1 cellular context compared by ENCODE assay signal in genomic region chr10:27099916-27100799, GRCh38.
TF ChIP-seq lines count a peak whose summit lies in the region.

Gene ANKRD26 (minus strand): TSS chr10:27100494. CDS start chr10:27100326, 168 bp downstream.

TF ChIP-seq in K562, 482 proteins besides CTCF, POLR2A, EP300 and RAD21 (continued from another document and continues in another):
- TF ChIP-seq, protein P1, sequence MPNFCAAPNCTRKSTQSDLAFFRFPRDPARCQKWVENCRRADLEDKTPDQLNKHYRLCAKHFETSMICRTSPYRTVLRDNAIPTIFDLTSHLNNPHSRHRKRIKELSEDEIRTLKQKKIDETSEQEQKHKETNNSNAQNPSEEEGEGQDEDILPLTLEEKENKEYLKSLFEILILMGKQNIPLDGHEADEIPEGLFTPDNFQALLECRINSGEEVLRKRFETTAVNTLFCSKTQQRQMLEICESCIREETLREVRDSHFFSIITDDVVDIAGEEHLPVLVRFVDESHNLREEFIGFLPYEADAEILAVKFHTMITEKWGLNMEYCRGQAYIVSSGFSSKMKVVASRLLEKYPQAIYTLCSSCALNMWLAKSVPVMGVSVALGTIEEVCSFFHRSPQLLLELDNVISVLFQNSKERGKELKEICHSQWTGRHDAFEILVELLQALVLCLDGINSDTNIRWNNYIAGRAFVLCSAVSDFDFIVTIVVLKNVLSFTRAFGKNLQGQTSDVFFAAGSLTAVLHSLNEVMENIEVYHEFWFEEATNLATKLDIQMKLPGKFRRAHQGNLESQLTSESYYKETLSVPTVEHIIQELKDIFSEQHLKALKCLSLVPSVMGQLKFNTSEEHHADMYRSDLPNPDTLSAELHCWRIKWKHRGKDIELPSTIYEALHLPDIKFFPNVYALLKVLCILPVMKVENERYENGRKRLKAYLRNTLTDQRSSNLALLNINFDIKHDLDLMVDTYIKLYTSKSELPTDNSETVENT (CRISPR knock-in tag; IDR thresholded peaks at IDR 0.05): no peak
- no peak for TF ChIP-seq ZBTB26 (CRISPR knock-in tag; IDR thresholded peaks at IDR 0.05)
- TF ChIP-seq RFX1 (IDR thresholded peaks at IDR 0.05): peak; percentile 53
- TF ChIP-seq NR4A1 (CRISPR knock-in tag; IDR thresholded peaks at IDR 0.05): no peak
- no peak for TF ChIP-seq NR4A1 (tag; IDR thresholded peaks at IDR 0.05)
- TF ChIP-seq ZNF140 (CRISPR knock-in tag; IDR thresholded peaks at IDR 0.05): no peak
- no peak for TF ChIP-seq ZC3H8 (IDR thresholded peaks at IDR 0.05)
- no peak for TF ChIP-seq GTF2E2 (tag; IDR thresholded peaks at IDR 0.05)
- TF ChIP-seq BACH1 (tag; IDR thresholded peaks at IDR 0.05): no peak
- TF ChIP-seq SMARCC2 (IDR thresholded peaks at IDR 0.05; ENCODE audit: low read depth): no peak
- TF ChIP-seq ZFP36 (IDR thresholded peaks at IDR 0.05; ENCODE audit: low read depth, low read length, partially characterized antibody): no peak
- TF ChIP-seq VEZF1 (CRISPR knock-in tag; IDR thresholded peaks at IDR 0.05): peak; percentile 90
- TF ChIP-seq TARDBP (IDR thresholded peaks at IDR 0.05): no peak
- TF ChIP-seq TCF15 (CRISPR knock-in tag; IDR thresholded peaks at IDR 0.05): no peak
- 0 out of 2 replicates have a peak, but pooled peaks have one; percentile 10 for TF ChIP-seq SOX6 (IDR thresholded peaks at IDR 0.05)
- TF ChIP-seq SAP30 (IDR thresholded peaks at IDR 0.05; ENCODE audit: borderline replicate concordance, insufficient read depth, low read depth, low read length, poor library complexity, severe bottlenecking): no peak
- no peak for TF ChIP-seq CHD4 (IDR thresholded peaks at IDR 0.05; ENCODE audit: insufficient read depth, insufficient replicate concordance, low read depth, low read length, poor library complexity, severe bottlenecking)
- no peak for TF ChIP-seq ARNT (IDR thresholded peaks at IDR 0.05)
- no peak for TF ChIP-seq E2F3 (CRISPR knock-in tag; IDR thresholded peaks at IDR 0.05)
- TF ChIP-seq NCOR1 (IDR thresholded peaks at IDR 0.05): no peak
- TF ChIP-seq MBD1 (CRISPR knock-in tag; IDR thresholded peaks at IDR 0.05): no peak
- TF ChIP-seq ZNF146 (CRISPR knock-in tag; IDR thresholded peaks at IDR 0.05; ENCODE audit: unreplicated experiment): no peak
- TF ChIP-seq ZNF76 (CRISPR knock-in tag; IDR thresholded peaks at IDR 0.05; ENCODE audit: borderline replicate concordance): no peak
- no peak for TF ChIP-seq FUS (optimal IDR thresholded peaks at IDR 0.05; ENCODE audit: low read depth, low read length)
- no peak for TF ChIP-seq ZNF79 (CRISPR knock-in tag; IDR thresholded peaks at IDR 0.05; ENCODE audit: low read depth)
- TF ChIP-seq, protein P2, sequence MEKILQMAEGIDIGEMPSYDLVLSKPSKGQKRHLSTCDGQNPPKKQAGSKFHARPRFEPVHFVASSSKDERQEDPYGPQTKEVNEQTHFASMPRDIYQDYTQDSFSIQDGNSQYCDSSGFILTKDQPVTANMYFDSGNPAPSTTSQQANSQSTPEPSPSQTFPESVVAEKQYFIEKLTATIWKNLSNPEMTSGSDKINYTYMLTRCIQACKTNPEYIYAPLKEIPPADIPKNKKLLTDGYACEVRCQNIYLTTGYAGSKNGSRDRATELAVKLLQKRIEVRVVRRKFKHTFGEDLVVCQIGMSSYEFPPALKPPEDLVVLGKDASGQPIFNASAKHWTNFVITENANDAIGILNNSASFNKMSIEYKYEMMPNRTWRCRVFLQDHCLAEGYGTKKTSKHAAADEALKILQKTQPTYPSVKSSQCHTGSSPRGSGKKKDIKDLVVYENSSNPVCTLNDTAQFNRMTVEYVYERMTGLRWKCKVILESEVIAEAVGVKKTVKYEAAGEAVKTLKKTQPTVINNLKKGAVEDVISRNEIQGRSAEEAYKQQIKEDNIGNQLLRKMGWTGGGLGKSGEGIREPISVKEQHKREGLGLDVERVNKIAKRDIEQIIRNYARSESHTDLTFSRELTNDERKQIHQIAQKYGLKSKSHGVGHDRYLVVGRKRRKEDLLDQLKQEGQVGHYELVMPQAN (IDR thresholded peaks at IDR 0.05; ENCODE audit: borderline replicate concordance): peak; percentile 18; the same call in 1 of the 2 replicates
- TF ChIP-seq, protein P3, sequence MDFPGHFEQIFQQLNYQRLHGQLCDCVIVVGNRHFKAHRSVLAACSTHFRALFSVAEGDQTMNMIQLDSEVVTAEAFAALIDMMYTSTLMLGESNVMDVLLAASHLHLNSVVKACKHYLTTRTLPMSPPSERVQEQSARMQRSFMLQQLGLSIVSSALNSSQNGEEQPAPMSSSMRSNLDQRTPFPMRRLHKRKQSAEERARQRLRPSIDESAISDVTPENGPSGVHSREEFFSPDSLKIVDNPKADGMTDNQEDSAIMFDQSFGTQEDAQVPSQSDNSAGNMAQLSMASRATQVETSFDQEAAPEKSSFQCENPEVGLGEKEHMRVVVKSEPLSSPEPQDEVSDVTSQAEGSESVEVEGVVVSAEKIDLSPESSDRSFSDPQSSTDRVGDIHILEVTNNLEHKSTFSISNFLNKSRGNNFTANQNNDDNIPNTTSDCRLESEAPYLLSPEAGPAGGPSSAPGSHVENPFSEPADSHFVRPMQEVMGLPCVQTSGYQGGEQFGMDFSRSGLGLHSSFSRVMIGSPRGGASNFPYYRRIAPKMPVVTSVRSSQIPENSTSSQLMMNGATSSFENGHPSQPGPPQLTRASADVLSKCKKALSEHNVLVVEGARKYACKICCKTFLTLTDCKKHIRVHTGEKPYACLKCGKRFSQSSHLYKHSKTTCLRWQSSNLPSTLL (IDR thresholded peaks at IDR 0.05): no peak
- peak; percentile 53; the same call in 1 of the 2 replicates for TF ChIP-seq TFAP4 (CRISPR knock-in tag; IDR thresholded peaks at IDR 0.05; ENCODE audit: borderline replicate concordance)
- peak; percentile 71 for TF ChIP-seq ZFX (CRISPR knock-in tag; IDR thresholded peaks at IDR 0.05)
- no peak for TF ChIP-seq ZNF668 (CRISPR knock-in tag; IDR thresholded peaks at IDR 0.05)
- TF ChIP-seq ZNF41 (CRISPR knock-in tag; conservative IDR thresholded peaks at IDR 0.05): no peak
- no peak for TF ChIP-seq ZNF696 (CRISPR knock-in tag; conservative IDR thresholded peaks at IDR 0.05)
- no peak for TF ChIP-seq RBM39 (optimal IDR thresholded peaks at IDR 0.05; ENCODE audit: low read depth, low read length)
- TF ChIP-seq HNRNPK (IDR thresholded peaks at IDR 0.05; ENCODE audit: low read depth, low read length, poor library complexity, severe bottlenecking): no peak
- no peak for TF ChIP-seq ZFPM2 (CRISPR knock-in tag; IDR thresholded peaks at IDR 0.05)
- TF ChIP-seq MNT (conservative IDR thresholded peaks at IDR 0.05): peak; percentile 40 to 64; a peak in 2 of 4 replicates
- no peak; the same call in 1 of the 2 replicates for TF ChIP-seq SP1 (CRISPR knock-in tag; IDR thresholded peaks at IDR 0.05)
- peak; percentile 71; the same call in 1 of the 2 replicates for TF ChIP-seq ETV5 (CRISPR knock-in tag; IDR thresholded peaks at IDR 0.05; ENCODE audit: low read depth)
- TF ChIP-seq DPF2 (IDR thresholded peaks at IDR 0.05): no peak; the same call in 1 of the 2 replicates
- TF ChIP-seq BRCA1 (IDR thresholded peaks at IDR 0.05): no peak
- TF ChIP-seq BRCA1 (CRISPR knock-in tag; IDR thresholded peaks at IDR 0.05): no peak
- no peak for TF ChIP-seq GTF2F1 (IDR thresholded peaks at IDR 0.05; ENCODE audit: low read depth, low read length)
- no peak for TF ChIP-seq BRF2 (IDR thresholded peaks at IDR 0.05; ENCODE audit: borderline replicate concordance, insufficient read depth, insufficient read length)
- TF ChIP-seq YBX1 (IDR thresholded peaks at IDR 0.05): no peak
- no peak for TF ChIP-seq ZNF282 (CRISPR knock-in tag; IDR thresholded peaks at IDR 0.05)
- TF ChIP-seq DDX20 (tag; IDR thresholded peaks at IDR 0.05; ENCODE audit: low read depth): no peak
- no peak for TF ChIP-seq MCM2 (IDR thresholded peaks at IDR 0.05; ENCODE audit: low read depth)
- TF ChIP-seq SIN3A (IDR thresholded peaks at IDR 0.05; ENCODE audit: borderline replicate concordance in 2 of 2, control insufficient read depth in 1 of 2, low read depth in 2 of 2, low read length in 2 of 2): no peak
- no peak for TF ChIP-seq GABPA (tag; conservative IDR thresholded peaks at IDR 0.05; ENCODE audit: low read depth)
- TF ChIP-seq, protein P4, sequence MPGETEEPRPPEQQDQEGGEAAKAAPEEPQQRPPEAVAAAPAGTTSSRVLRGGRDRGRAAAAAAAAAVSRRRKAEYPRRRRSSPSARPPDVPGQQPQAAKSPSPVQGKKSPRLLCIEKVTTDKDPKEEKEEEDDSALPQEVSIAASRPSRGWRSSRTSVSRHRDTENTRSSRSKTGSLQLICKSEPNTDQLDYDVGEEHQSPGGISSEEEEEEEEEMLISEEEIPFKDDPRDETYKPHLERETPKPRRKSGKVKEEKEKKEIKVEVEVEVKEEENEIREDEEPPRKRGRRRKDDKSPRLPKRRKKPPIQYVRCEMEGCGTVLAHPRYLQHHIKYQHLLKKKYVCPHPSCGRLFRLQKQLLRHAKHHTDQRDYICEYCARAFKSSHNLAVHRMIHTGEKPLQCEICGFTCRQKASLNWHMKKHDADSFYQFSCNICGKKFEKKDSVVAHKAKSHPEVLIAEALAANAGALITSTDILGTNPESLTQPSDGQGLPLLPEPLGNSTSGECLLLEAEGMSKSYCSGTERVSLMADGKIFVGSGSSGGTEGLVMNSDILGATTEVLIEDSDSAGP (CRISPR knock-in tag; IDR thresholded peaks at IDR 0.05): no peak
- TF ChIP-seq ZNF507 (tag; conservative IDR thresholded peaks at IDR 0.05): no peak
- peak; percentile 49; the same call in 1 of the 2 replicates for TF ChIP-seq GATA2 (CRISPR knock-in tag; IDR thresholded peaks at IDR 0.05)
- peak in 1 of 3 experiments; percentile 21 for TF ChIP-seq YY1 (IDR thresholded peaks at IDR 0.05; ENCODE audit: borderline replicate concordance in 1 of 3, control insufficient read depth in 1 of 3, extremely low read depth in 1 of 3, insufficient read depth in 3 of 3, insufficient read length in 1 of 3, insufficient replicate concordance in 2 of 3, low read depth in 1 of 3, low read length in 2 of 3)
- TF ChIP-seq CBX1 (IDR thresholded peaks at IDR 0.05; ENCODE audit: low read depth): no peak
- TF ChIP-seq NFE2 (IDR thresholded peaks at IDR 0.05; ENCODE audit: low read depth): peak; percentile 61; the same call in 1 of the 2 replicates
- no peak for TF ChIP-seq NELFE (IDR thresholded peaks at IDR 0.05; ENCODE audit: insufficient read depth, insufficient read length)
